ENCODE assay signal across 16 cellular contexts in genomic region chr20:9409981-9410380, GRCh38.
DNase-seq lines count a peak whose midpoint lies in the region; FAIRE-seq and TF ChIP-seq lines count a peak whose summit lies in the region.
"Had no signal": no experiment of that assay in that cellular context is flagged by ENCODE, and none has a peak within 500 bp of the region (broad histone marks: within the 10 kb centered on the region; RNA-seq: fewer than 3 reads in every experiment).

No MANE protein-coding gene starts in this region.

- dilution Hi-C loops in keratinocyte (cut with MboI; ENCODE audit: extremely low pct_ligation_motif_present, low sequenced_read_pairs), result no loop called here

- no peaks in the 10 kb centered on the region for H4K20me1 ChIP-seq in keratinocyte (ENCODE audit: control insufficient read depth, extremely low read depth, insufficient read depth, low read length)
- H4K20me1 ChIP-seq: BLaER1 had no signal

- H3K27me3 ChIP-seq in keratinocyte (ENCODE audit: control insufficient read depth, extremely low read depth, insufficient read depth, low read length), result no peaks in the 10 kb centered on the region
- H3K27me3 ChIP-seq: BLaER1, uterus had no signal

- in situ Hi-C loops in ACHN (cut with HindIII; ENCODE audit: low pct_ligation_motif_present, low pct_unique_long_range_greater_than_20kb, low sequenced_read_pairs), result no loop called here

- DNase-seq in ACHN (peak; percentile 56), HK-2 (ENCODE audit: unreplicated experiment) (peak; percentile 52), astrocyte of the hippocampus (ENCODE audit: low read depth, low spot score) (peak; percentile 86), keratinocyte (ENCODE audit: low read depth, low spot score) (no peak), NCI-H1436 treated with DMSO at 0.1 percent for 48 hours (lab: John Stamatoyannopoulos, UW) (no peak), NCI-H1092 (lab: John Stamatoyannopoulos, UW) (no peak), osteocyte (ENCODE audit: extremely low spot score, unreplicated experiment) (no peak)
- DNase-seq in stimulated activated CD4-positive, alpha-beta T cell treated with anti-CD3 and anti-CD28 coated beads, Interleukin-4, amount 100 ng/mL, for 24 hours, result no peak
- DNase-seq: central memory CD4-positive, alpha-beta T cell; DMS79 treated with DMSO at 0.1 percent for 48 hours; NCI-H1048; stimulated activated CD4-positive, alpha-beta T cell treated with anti-CD3 and anti-CD28 coated beads, Interleukin-1b, Interleukin-23, amount 100 ng/mL, for 48 hours; T-helper 9 cell; uterus had no signal

- no peak overlapping the region for H2AFZ ChIP-seq in keratinocyte (ENCODE audit: control insufficient read depth, low read length)

- H3K4me3 ChIP-seq in keratinocyte (ENCODE audit: control insufficient read depth in 2 of 3, extremely low read depth in 1 of 3, insufficient read depth in 2 of 3, low read depth in 1 of 3, low read length in 3 of 3), result no peak overlapping the region
- H3K4me3 ChIP-seq: BLaER1, uterus had no signal

- no peak overlapping the region for H3K27ac ChIP-seq in keratinocyte (ENCODE audit: control insufficient read depth, insufficient read depth, low read length)
- H3K27ac ChIP-seq: BLaER1, uterus had no signal

- no peaks in the 10 kb centered on the region for H3K9me3 ChIP-seq in keratinocyte (ENCODE audit: control insufficient read depth, low read depth, low read length)
- H3K9me3 ChIP-seq: BLaER1, uterus had no signal

- no peak overlapping the region for H3K27ac Mint-ChIP-seq in osteocyte (ENCODE audit: unreplicated experiment)
- H3K27ac Mint-ChIP-seq: mesothelial cell of epicardium had no signal

- peak overlapping the region; percentile 2 for H3K4me2 ChIP-seq in keratinocyte (ENCODE audit: control insufficient read depth, extremely low read depth, insufficient read depth, low read depth, low read length)
- H3K4me2 ChIP-seq: BLaER1 had no signal

- H3K36me3 ChIP-seq in keratinocyte (ENCODE audit: control insufficient read depth in 2 of 2, extremely low read depth in 1 of 2, insufficient read depth in 2 of 2, low read length in 2 of 2), result no peaks in the 10 kb centered on the region
- H3K36me3 ChIP-seq: BLaER1, uterus had no signal

- no peak overlapping the region for H3K9ac ChIP-seq in keratinocyte (ENCODE audit: control insufficient read depth, extremely low read depth, insufficient read depth, low read length)
- H3K9ac ChIP-seq: BLaER1 had no signal

- H3K79me2 ChIP-seq in keratinocyte (ENCODE audit: control insufficient read depth, insufficient read depth, low read length), result no peaks in the 10 kb centered on the region

- no peak for TF ChIP-seq CTCF in keratinocyte (optimal IDR thresholded peaks at IDR 0.05 in 1 of 3, IDR thresholded peaks at IDR 0.05 in 1 of 3, conservative IDR thresholded peaks at IDR 0.05 in 1 of 3; ENCODE audit: extremely low read depth in 1 of 3, insufficient read depth in 2 of 3, low read length in 3 of 3)
- no peak for TF ChIP-seq CTCF in osteocyte (IDR thresholded peaks at IDR 0.05)

- no peaks in the 10 kb centered on the region for H3K27me3 Mint-ChIP-seq in osteocyte (ENCODE audit: unreplicated experiment)

- H3K4me3 Mint-ChIP-seq in osteocyte (ENCODE audit: unreplicated experiment), result no peak overlapping the region
- H3K4me3 Mint-ChIP-seq: mesothelial cell of epicardium had no signal

- no peaks in the 10 kb centered on the region for H3K9me3 Mint-ChIP-seq in osteocyte (ENCODE audit: unreplicated experiment)
- H3K9me3 Mint-ChIP-seq: mesothelial cell of epicardium had no signal

- H3K4me1 Mint-ChIP-seq in osteocyte (ENCODE audit: unreplicated experiment), result peaks cover 29% of the 10 kb centered on the region
- H3K4me1 Mint-ChIP-seq: mesothelial cell of epicardium had no signal

- peaks cover 12% of the 10 kb centered on the region for H3K4me1 ChIP-seq in keratinocyte (ENCODE audit: control insufficient read depth, extremely low read depth, insufficient read depth, low read length)
- H3K4me1 ChIP-seq: uterus had no signal

- H3K36me3 Mint-ChIP-seq in osteocyte (ENCODE audit: unreplicated experiment), result peaks cover 2% of the 10 kb centered on the region
- H3K36me3 Mint-ChIP-seq: mesothelial cell of epicardium had no signal

- no peak for FAIRE-seq in keratinocyte (lab: Jason Lieb, UNC)

- no peaks in the 10 kb centered on the region for H3K9me1 ChIP-seq in keratinocyte (ENCODE audit: control insufficient read depth, extremely low read depth, insufficient read depth, low read length)

Comparison
In these comparisons a context has a peak if more than half of its experiments do, and no peak if none do; other contexts are left out.
1. DNase-seq: peak in ACHN (single experiment), HK-2 (single experiment) and astrocyte of the hippocampus (single experiment); none in keratinocyte (single experiment), NCI-H1436 treated with DMSO at 0.1 percent for 48 hours (single experiment), NCI-H1092 (single experiment), stimulated activated CD4-positive, alpha-beta T cell treated with anti-CD3 and anti-CD28 coated beads, Interleukin-4, amount 100 ng/mL, for 24 hours (single experiment) and osteocyte (single experiment).